ENCODE assay signal across 1 cellular context in the genomic region with DNA sequence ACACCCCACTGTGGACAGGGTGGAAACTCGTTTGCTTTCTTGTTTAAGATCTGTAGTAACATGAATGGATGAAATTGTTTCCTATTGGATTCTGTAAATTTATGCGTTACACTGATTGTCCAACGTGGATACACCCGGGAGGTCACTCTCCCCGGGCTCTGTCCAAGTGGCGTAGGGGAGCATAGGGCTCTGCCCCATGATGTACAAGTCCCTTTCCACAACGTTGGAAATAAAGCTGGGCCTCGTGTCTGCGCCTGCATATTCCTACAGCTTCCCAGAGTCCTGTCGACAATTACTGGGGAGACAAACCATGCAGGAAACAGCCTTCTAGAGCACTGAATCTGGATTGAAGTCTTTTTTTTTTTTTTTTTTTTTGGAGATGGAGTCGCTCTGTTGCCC.
TF ChIP-seq lines count a peak whose summit lies in the region.

No MANE protein-coding gene starts in this region.

TF ChIP-seq in HepG2, 621 proteins besides CTCF, POLR2A, EP300 and RAD21 (continued from another document and continues in another):
- TF ChIP-seq, protein P1, sequence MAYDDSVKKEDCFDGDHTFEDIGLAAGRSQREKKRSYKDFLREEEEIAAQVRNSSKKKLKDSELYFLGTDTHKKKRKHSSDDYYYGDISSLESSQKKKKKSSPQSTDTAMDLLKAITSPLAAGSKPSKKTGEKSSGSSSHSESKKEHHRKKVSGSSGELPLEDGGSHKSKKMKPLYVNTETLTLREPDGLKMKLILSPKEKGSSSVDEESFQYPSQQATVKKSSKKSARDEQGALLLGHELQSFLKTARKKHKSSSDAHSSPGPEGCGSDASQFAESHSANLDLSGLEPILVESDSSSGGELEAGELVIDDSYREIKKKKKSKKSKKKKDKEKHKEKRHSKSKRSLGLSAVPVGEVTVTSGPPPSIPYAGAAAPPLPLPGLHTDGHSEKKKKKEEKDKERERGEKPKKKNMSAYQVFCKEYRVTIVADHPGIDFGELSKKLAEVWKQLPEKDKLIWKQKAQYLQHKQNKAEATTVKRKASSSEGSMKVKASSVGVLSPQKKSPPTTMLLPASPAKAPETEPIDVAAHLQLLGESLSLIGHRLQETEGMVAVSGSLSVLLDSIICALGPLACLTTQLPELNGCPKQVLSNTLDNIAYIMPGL (CRISPR knock-in tag; IDR thresholded peaks at IDR 0.05; ENCODE audit: borderline replicate concordance in 1 of 2, low read depth in 1 of 2), result peak in 1 of 2 experiments; percentile 15; a peak in 2 of 4 replicates
- TF ChIP-seq CREM (IDR thresholded peaks at IDR 0.05), result no peak
- no peak for TF ChIP-seq CREM (CRISPR knock-in tag; IDR thresholded peaks at IDR 0.05)
- TF ChIP-seq, protein P2, sequence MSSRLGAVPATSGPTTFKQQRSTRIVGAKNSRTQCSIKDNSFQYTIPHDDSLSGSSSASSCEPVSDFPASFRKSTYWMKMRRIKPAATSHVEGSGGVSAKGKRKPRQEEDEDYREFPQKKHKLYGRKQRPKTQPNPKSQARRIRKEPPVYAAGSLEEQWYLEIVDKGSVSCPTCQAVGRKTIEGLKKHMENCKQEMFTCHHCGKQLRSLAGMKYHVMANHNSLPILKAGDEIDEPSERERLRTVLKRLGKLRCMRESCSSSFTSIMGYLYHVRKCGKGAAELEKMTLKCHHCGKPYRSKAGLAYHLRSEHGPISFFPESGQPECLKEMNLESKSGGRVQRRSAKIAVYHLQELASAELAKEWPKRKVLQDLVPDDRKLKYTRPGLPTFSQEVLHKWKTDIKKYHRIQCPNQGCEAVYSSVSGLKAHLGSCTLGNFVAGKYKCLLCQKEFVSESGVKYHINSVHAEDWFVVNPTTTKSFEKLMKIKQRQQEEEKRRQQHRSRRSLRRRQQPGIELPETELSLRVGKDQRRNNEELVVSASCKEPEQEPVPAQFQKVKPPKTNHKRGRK (CRISPR knock-in tag; IDR thresholded peaks at IDR 0.05), result no peak
- no peak for TF ChIP-seq SMAD9 (CRISPR knock-in tag; IDR thresholded peaks at IDR 0.05)
- TF ChIP-seq PRMT3 (CRISPR knock-in tag; IDR thresholded peaks at IDR 0.05; ENCODE audit: borderline replicate concordance, low read depth), result no peak
- no peak for TF ChIP-seq KAT8 (CRISPR knock-in tag; IDR thresholded peaks at IDR 0.05)
- TF ChIP-seq ZMAT3 (CRISPR knock-in tag; conservative IDR thresholded peaks at IDR 0.05), result no peak
- TF ChIP-seq, protein P3, sequence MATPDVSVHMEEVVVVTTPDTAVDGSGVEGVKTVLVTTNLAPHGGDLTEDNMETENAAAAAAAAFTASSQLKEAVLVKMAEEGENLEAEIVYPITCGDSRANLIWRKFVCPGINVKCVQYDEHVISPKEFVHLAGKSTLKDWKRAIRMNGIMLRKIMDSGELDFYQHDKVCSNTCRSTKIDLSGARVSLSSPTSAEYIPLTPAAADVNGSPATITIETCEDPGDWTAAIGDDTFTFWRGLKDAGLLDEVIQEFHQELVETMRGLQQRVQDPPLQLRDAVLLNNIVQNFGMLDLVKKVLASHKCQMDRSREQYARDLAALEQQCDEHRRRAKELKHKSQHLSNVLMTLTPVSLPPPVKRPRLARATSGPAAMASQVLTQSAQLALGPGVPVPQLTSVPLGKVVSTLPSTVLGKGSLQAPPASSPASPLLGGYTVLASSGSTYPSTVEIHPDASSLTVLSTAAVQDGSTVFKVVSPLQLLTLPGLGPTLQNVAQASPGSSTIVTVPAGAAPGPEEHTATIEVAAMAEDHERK (CRISPR knock-in tag; IDR thresholded peaks at IDR 0.05; ENCODE audit: low read depth), result no peak
- no peak for TF ChIP-seq MEIS2 (CRISPR knock-in tag; IDR thresholded peaks at IDR 0.05)
- TF ChIP-seq ZNF841 (CRISPR knock-in tag; IDR thresholded peaks at IDR 0.05; ENCODE audit: borderline replicate concordance), result no peak
- TF ChIP-seq, protein P4, sequence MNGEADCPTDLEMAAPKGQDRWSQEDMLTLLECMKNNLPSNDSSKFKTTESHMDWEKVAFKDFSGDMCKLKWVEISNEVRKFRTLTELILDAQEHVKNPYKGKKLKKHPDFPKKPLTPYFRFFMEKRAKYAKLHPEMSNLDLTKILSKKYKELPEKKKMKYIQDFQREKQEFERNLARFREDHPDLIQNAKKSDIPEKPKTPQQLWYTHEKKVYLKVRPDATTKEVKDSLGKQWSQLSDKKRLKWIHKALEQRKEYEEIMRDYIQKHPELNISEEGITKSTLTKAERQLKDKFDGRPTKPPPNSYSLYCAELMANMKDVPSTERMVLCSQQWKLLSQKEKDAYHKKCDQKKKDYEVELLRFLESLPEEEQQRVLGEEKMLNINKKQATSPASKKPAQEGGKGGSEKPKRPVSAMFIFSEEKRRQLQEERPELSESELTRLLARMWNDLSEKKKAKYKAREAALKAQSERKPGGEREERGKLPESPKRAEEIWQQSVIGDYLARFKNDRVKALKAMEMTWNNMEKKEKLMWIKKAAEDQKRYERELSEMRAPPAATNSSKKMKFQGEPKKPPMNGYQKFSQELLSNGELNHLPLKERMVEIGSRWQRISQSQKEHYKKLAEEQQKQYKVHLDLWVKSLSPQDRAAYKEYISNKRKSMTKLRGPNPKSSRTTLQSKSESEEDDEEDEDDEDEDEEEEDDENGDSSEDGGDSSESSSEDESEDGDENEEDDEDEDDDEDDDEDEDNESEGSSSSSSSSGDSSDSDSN (CRISPR knock-in tag; IDR thresholded peaks at IDR 0.05), result peak; percentile 39; the same call in 1 of the 2 replicates
- no peak for TF ChIP-seq BHLHE40 (IDR thresholded peaks at IDR 0.05; ENCODE audit: low read length)
- TF ChIP-seq GABPB1 (CRISPR knock-in tag; IDR thresholded peaks at IDR 0.05), result 0 out of 2 replicates have a peak, but pooled peaks have one; percentile 8
- TF ChIP-seq, protein P5, sequence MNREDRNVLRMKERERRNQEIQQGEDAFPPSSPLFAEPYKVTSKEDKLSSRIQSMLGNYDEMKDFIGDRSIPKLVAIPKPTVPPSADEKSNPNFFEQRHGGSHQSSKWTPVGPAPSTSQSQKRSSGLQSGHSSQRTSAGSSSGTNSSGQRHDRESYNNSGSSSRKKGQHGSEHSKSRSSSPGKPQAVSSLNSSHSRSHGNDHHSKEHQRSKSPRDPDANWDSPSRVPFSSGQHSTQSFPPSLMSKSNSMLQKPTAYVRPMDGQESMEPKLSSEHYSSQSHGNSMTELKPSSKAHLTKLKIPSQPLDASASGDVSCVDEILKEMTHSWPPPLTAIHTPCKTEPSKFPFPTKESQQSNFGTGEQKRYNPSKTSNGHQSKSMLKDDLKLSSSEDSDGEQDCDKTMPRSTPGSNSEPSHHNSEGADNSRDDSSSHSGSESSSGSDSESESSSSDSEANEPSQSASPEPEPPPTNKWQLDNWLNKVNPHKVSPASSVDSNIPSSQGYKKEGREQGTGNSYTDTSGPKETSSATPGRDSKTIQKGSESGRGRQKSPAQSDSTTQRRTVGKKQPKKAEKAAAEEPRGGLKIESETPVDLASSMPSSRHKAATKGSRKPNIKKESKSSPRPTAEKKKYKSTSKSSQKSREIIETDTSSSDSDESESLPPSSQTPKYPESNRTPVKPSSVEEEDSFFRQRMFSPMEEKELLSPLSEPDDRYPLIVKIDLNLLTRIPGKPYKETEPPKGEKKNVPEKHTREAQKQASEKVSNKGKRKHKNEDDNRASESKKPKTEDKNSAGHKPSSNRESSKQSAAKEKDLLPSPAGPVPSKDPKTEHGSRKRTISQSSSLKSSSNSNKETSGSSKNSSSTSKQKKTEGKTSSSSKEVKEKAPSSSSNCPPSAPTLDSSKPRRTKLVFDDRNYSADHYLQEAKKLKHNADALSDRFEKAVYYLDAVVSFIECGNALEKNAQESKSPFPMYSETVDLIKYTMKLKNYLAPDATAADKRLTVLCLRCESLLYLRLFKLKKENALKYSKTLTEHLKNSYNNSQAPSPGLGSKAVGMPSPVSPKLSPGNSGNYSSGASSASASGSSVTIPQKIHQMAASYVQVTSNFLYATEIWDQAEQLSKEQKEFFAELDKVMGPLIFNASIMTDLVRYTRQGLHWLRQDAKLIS (CRISPR knock-in tag; IDR thresholded peaks at IDR 0.05), result 0 out of 2 replicates have a peak, but pooled peaks have one; percentile 18
- TF ChIP-seq TARDBP (CRISPR knock-in tag; IDR thresholded peaks at IDR 0.05), result peak; percentile 49; the same call in 1 of the 2 replicates
- TF ChIP-seq NCOA5 (CRISPR knock-in tag; IDR thresholded peaks at IDR 0.05), result no peak
- no peak for TF ChIP-seq SUZ12 (IDR thresholded peaks at IDR 0.05; ENCODE audit: low read depth, low read length)
- TF ChIP-seq ZNF747 (CRISPR knock-in tag; IDR thresholded peaks at IDR 0.05; ENCODE audit: borderline replicate concordance), result no peak
- TF ChIP-seq, protein P6, sequence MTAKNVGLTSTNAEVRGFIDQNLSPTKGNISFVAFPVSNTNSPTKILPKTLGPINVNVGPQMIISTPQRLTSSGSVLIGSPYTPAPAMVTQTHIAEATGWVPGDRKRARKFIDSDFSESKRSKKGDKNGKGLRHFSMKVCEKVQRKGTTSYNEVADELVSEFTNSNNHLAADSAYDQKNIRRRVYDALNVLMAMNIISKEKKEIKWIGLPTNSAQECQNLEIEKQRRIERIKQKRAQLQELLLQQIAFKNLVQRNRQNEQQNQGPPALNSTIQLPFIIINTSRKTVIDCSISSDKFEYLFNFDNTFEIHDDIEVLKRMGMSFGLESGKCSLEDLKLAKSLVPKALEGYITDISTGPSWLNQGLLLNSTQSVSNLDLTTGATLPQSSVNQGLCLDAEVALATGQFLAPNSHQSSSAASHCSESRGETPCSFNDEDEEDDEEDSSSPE (CRISPR knock-in tag; IDR thresholded peaks at IDR 0.05), result no peak
- no peak for TF ChIP-seq ZNF883 (CRISPR knock-in tag; IDR thresholded peaks at IDR 0.05; ENCODE audit: not compliant biosample characterization)
- no peak for TF ChIP-seq ZNF83 (CRISPR knock-in tag; IDR thresholded peaks at IDR 0.05; ENCODE audit: borderline replicate concordance)
- TF ChIP-seq WIZ (CRISPR knock-in tag; IDR thresholded peaks at IDR 0.05), result no peak
- TF ChIP-seq, protein P7, sequence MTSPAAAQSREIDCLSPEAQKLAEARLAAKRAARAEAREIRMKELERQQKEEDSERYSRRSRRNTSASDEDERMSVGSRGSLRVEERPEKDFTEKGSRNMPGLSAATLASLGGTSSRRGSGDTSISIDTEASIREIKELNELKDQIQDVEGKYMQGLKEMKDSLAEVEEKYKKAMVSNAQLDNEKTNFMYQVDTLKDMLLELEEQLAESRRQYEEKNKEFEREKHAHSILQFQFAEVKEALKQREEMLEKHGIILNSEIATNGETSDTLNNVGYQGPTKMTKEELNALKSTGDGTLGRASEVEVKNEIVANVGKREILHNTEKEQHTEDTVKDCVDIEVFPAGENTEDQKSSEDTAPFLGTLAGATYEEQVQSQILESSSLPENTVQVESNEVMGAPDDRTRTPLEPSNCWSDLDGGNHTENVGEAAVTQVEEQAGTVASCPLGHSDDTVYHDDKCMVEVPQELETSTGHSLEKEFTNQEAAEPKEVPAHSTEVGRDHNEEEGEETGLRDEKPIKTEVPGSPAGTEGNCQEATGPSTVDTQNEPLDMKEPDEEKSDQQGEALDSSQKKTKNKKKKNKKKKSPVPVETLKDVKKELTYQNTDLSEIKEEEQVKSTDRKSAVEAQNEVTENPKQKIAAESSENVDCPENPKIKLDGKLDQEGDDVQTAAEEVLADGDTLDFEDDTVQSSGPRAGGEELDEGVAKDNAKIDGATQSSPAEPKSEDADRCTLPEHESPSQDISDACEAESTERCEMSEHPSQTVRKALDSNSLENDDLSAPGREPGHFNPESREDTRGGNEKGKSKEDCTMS (CRISPR knock-in tag; conservative IDR thresholded peaks at IDR 0.05), result no peak
- no peak for TF ChIP-seq ZNF235 (CRISPR knock-in tag; IDR thresholded peaks at IDR 0.05; ENCODE audit: borderline replicate concordance)
- no peak for TF ChIP-seq ISX (CRISPR knock-in tag; conservative IDR thresholded peaks at IDR 0.05)
- TF ChIP-seq ZNF326 (CRISPR knock-in tag; IDR thresholded peaks at IDR 0.05; ENCODE audit: borderline replicate concordance), result no peak
- no peak for TF ChIP-seq MIER2 (CRISPR knock-in tag; IDR thresholded peaks at IDR 0.05)
- TF ChIP-seq ATM (IDR thresholded peaks at IDR 0.05; ENCODE audit: borderline replicate concordance), result no peak
- TF ChIP-seq, protein P8, sequence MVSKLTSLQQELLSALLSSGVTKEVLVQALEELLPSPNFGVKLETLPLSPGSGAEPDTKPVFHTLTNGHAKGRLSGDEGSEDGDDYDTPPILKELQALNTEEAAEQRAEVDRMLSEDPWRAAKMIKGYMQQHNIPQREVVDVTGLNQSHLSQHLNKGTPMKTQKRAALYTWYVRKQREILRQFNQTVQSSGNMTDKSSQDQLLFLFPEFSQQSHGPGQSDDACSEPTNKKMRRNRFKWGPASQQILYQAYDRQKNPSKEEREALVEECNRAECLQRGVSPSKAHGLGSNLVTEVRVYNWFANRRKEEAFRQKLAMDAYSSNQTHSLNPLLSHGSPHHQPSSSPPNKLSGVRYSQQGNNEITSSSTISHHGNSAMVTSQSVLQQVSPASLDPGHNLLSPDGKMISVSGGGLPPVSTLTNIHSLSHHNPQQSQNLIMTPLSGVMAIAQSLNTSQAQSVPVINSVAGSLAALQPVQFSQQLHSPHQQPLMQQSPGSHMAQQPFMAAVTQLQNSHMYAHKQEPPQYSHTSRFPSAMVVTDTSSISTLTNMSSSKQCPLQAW (CRISPR knock-in tag; IDR thresholded peaks at IDR 0.05), result no peak
- no peak for TF ChIP-seq KMT2A (CRISPR knock-in tag; IDR thresholded peaks at IDR 0.05)
- TF ChIP-seq HDAC2 (CRISPR knock-in tag; IDR thresholded peaks at IDR 0.05), result no peak
- TF ChIP-seq, protein P9, sequence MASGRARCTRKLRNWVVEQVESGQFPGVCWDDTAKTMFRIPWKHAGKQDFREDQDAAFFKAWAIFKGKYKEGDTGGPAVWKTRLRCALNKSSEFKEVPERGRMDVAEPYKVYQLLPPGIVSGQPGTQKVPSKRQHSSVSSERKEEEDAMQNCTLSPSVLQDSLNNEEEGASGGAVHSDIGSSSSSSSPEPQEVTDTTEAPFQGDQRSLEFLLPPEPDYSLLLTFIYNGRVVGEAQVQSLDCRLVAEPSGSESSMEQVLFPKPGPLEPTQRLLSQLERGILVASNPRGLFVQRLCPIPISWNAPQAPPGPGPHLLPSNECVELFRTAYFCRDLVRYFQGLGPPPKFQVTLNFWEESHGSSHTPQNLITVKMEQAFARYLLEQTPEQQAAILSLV (CRISPR knock-in tag; IDR thresholded peaks at IDR 0.05; ENCODE audit: borderline replicate concordance), result no peak
- TF ChIP-seq, protein P10, sequence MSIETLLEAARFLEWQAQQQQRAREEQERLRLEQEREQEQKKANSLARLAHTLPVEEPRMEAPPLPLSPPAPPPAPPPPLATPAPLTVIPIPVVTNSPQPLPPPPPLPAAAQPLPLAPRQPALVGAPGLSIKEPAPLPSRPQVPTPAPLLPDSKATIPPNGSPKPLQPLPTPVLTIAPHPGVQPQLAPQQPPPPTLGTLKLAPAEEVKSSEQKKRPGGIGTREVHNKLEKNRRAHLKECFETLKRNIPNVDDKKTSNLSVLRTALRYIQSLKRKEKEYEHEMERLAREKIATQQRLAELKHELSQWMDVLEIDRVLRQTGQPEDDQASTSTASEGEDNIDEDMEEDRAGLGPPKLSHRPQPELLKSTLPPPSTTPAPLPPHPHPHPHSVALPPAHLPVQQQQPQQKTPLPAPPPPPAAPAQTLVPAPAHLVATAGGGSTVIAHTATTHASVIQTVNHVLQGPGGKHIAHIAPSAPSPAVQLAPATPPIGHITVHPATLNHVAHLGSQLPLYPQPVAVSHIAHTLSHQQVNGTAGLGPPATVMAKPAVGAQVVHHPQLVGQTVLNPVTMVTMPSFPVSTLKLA (IDR thresholded peaks at IDR 0.05), result no peak
- no peak for TF ChIP-seq IRF2 (CRISPR knock-in tag; IDR thresholded peaks at IDR 0.05)
- no peak for TF ChIP-seq ETV6 (CRISPR knock-in tag; conservative IDR thresholded peaks at IDR 0.05)
